Comparison of ENCODE assay signal across 17 cellular contexts in the genomic region with DNA sequence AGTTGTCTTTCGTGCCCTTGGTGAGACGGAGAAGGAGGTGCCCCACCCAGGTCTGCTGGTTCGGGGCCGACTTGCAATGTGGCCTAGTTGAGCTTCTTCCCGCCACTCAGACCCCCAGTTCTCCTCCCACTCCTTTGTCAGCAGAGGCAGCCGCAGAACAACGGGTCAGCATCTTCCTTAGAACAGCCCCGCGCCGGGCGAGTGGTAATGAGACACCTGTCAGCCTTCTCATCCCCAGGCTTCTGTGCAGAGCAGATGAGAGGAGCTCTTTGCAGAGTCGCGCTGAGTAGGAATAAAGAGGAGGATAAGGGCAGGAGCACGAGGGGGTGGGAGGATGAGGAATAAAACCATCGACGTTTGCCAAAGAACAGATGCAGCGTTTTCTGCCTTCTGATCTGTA. TPM values are rescaled to one million over a fixed set of nuclear protein-coding genes. Genes with fewer than 3 reads are reported as not detected.
A peak's percentile ranks its signal among the peaks of the same experiment; 100 is the strongest.
DNase-seq lines count a peak whose midpoint lies in the region; TF ChIP-seq lines count a peak whose summit lies in the region.
"Had no signal": no experiment of that assay in that cellular context is flagged by ENCODE, and none has a peak within 500 bp of the region (broad histone marks: within the 10 kb centered on the region; RNA-seq: fewer than 3 reads in every experiment).

No MANE protein-coding gene starts in this region.

- H3K27ac ChIP-seq in caudate nucleus (ENCODE audit: low read depth, low read length) = peak overlapping the region; percentile 44
- no peak overlapping the region for H3K27ac ChIP-seq in colonic mucosa
- H3K27ac ChIP-seq: BLaER1, PC-9 had no signal

- H3K9ac ChIP-seq in colonic mucosa (ENCODE audit: low read depth in 2 of 2, low read length in 2 of 2) = no peak overlapping the region
- H3K9ac ChIP-seq: BLaER1 had no signal

- intact Hi-C loops in colonic mucosa (cut with DNase I) = no loop called here

- H3K36me3 ChIP-seq in colonic mucosa = no peaks in the 10 kb centered on the region
- H3K36me3 ChIP-seq: BLaER1 had no signal

- H3K27me3 ChIP-seq in colonic mucosa = no peaks in the 10 kb centered on the region
- H3K27me3 ChIP-seq: BLaER1 had no signal

- DNase-seq in NCI-H2171 treated with DMSO at 0.1 percent for 48 hours (lab: John Stamatoyannopoulos, UW) (peak; percentile 16), NCI-H2171 (lab: John Stamatoyannopoulos, UW) (no peak), NCI-H345 (lab: John Stamatoyannopoulos, UW) (peak; percentile 79), caudate nucleus (lab: John Stamatoyannopoulos, UW) (peak in 31 of 61 donors; percentile 7 to 79 (median 31)), foreskin fibroblast (no peak), MV-4-11 (lab: John Stamatoyannopoulos, UW) (no peak), hippocampal formation (lab: John Stamatoyannopoulos, UW) (no peak), colonic mucosa (no peak)
- DNase-seq: CD8-positive, alpha-beta T cell; GDM1; NCI-H1417 treated with DMSO at 0.1 percent for 48 hours; NCI-H748 treated with DMSO at 0.1 percent for 48 hours; PC-9 had no signal

- H3K4me3 ChIP-seq in foreskin fibroblast (ENCODE audit: low read depth in 1 of 2, low read length in 2 of 2) (no peak overlapping the region), colonic mucosa (no peak overlapping the region)
- H3K4me3 ChIP-seq: BLaER1, GM23338, K562, PC-9 had no signal

- TF ChIP-seq CTCF in foreskin fibroblast (IDR thresholded peaks at IDR 0.05; ENCODE audit: low read depth, low read length) (no peak), colonic mucosa (IDR thresholded peaks at IDR 0.05) (no peak)

- H3K4me1 ChIP-seq in colonic mucosa = no peaks in the 10 kb centered on the region

- no peaks in the 10 kb centered on the region for H3K9me3 ChIP-seq in colonic mucosa
- H3K9me3 ChIP-seq: BLaER1 had no signal

RNA-seq across cellular contexts. Expression of gene IGSF21, which starts 27.7 kb away (rescaled TPM):
- under 1 TPM; 0.37 to 0.40 TPM for total RNA-seq in colonic mucosa
- total RNA-seq: A172; CD8-positive, alpha-beta T cell; K562; PC-9 had no signal

Comparison
In these comparisons a context has a peak if more than half of its experiments do, and no peak if none do; other contexts are left out.
1. DNase-seq: peak in NCI-H2171 treated with DMSO at 0.1 percent for 48 hours (single experiment), NCI-H345 (single experiment) and caudate nucleus (31 of 61); none in NCI-H2171 (single experiment), foreskin fibroblast (0 of 2), MV-4-11 (single experiment), hippocampal formation (0 of 2) and colonic mucosa (single experiment).